ENCODE assay signal across 21 cellular contexts in genomic region chr7:140691368-140692045, GRCh38. TPM values are rescaled to one million over a fixed set of nuclear protein-coding genes. Genes with fewer than 3 reads are reported as not detected.
DNase-seq lines count a peak whose midpoint lies in the region; ATAC-seq and TF ChIP-seq lines count a peak whose summit lies in the region.
"Had no signal": no experiment of that assay in that cellular context is flagged by ENCODE, and none has a peak within 500 bp of the region (broad histone marks: within the 10 kb centered on the region; RNA-seq: fewer than 3 reads in every experiment).

No MANE protein-coding gene starts in this region.

- H2BK15ac ChIP-seq in mesendoderm (replicated peaks; ENCODE audit: low read depth): no peak overlapping the region

- intact Hi-C loops in activated naive CD4-positive, alpha-beta T cell treated with anti-CD3 and anti-CD28 coated beads for 36 hours (cut with micrococcal nuclease): no loop called here

- H2BK120ac ChIP-seq in mesendoderm (ENCODE audit: low read depth, low read length): no peak overlapping the region

- H3K36me3 ChIP-seq in brain microvascular endothelial cell (replicated peaks) (no peaks in the 10 kb centered on the region), mesendoderm (ENCODE audit: control insufficient read depth, insufficient read depth, low read length) (no peaks in the 10 kb centered on the region)
- H3K36me3 ChIP-seq: MG63 had no signal

- TF ChIP-seq CTCF in brain microvascular endothelial cell (IDR thresholded peaks at IDR 0.05; ENCODE audit: low read depth, low read length, missing control alignments): peak; percentile 12

- no peaks in the 10 kb centered on the region for H3K79me1 ChIP-seq in mesendoderm (ENCODE audit: low read length)

- H2AK5ac ChIP-seq in mesendoderm (ENCODE audit: low read length): no peak overlapping the region

- no peak overlapping the region for H4K5ac ChIP-seq in mesendoderm (ENCODE audit: low read length)

- H3K4me1 Mint-ChIP-seq in activated naive CD4-positive, alpha-beta T cell treated with anti-CD3 and anti-CD28 coated beads for 36 hours (ENCODE audit: low read depth): peaks cover 14% of the 10 kb centered on the region

- H3K4me3 ChIP-seq in brain microvascular endothelial cell (ENCODE audit: low read depth, low read length) (no peak overlapping the region), mesendoderm (ENCODE audit: low read length) (no peak overlapping the region)
- H3K4me3 ChIP-seq: MG63 had no signal

- WGBS in mesendoderm (ENCODE audit: extremely low coverage, insufficient coverage, low lambda C conversion rate): no CpG with 5 or more reads among the region's 12 CpGs

- DNase-seq in DMS53 (lab: John Stamatoyannopoulos, UW) (peak; percentile 27), DMS53 treated with DMSO at 0.1 percent for 48 hours (lab: John Stamatoyannopoulos, UW; ENCODE audit: unreplicated experiment) (no peak), ELF-1 (ENCODE audit: low read depth, low spot score) (peak; percentile 29), brain microvascular endothelial cell (no peak), mesendoderm (peak; percentile 51), RPMI8226 (no peak)
- no peak for DNase-seq in activated naive CD4-positive, alpha-beta T cell treated with anti-CD3 and anti-CD28 coated beads for 36 hours
- DNase-seq: 8988T, C1 segment of cervical spinal cord, DMS79, MG63, NCI-H1092 treated with DMSO at 0.1 percent for 48 hours, NCI-H187, NCI-H2171, NCI-H446 treated with DMSO at 0.1 percent for 48 hours, NCI-H748 treated with DMSO at 0.1 percent for 48 hours, SHP77 had no signal

- no peaks in the 10 kb centered on the region for H3K4me1 ChIP-seq in mesendoderm (ENCODE audit: control insufficient read depth, low read depth, low read length)

- no peak overlapping the region for H4K8ac ChIP-seq in mesendoderm (ENCODE audit: low read depth, low read length)

- in situ Hi-C loops in brain microvascular endothelial cell (cut with HindIII; ENCODE audit: low pct_ligation_motif_present, low sequenced_read_pairs): no loop called here

- peaks cover 13% of the 10 kb centered on the region for H3K36me3 Mint-ChIP-seq in activated naive CD4-positive, alpha-beta T cell treated with anti-CD3 and anti-CD28 coated beads for 36 hours (ENCODE audit: low read depth)

- H3K18ac ChIP-seq in mesendoderm (ENCODE audit: low read length): no peak overlapping the region

- CTCF ChIA-PET in activated naive CD4-positive, alpha-beta T cell treated with anti-CD3 and anti-CD28 coated beads for 36 hours (lab: Charles Lee): interaction anchor here (0.8 kb wide), 1 partner anchor 49 kb away, joined by 3 read pairs; no protein-coding TSS in a partner anchor

- H3K27ac ChIP-seq in brain microvascular endothelial cell (no peak overlapping the region), mesendoderm (ENCODE audit: low read depth, low read length) (no peak overlapping the region)
- H3K27ac ChIP-seq: HL-60, KMS-11 had no signal

- no peaks in the 10 kb centered on the region for H3K27me3 Mint-ChIP-seq in activated naive CD4-positive, alpha-beta T cell treated with anti-CD3 and anti-CD28 coated beads for 36 hours (ENCODE audit: low read depth)

- H3K4me3 Mint-ChIP-seq in activated naive CD4-positive, alpha-beta T cell treated with anti-CD3 and anti-CD28 coated beads for 36 hours: no peak overlapping the region

- no peak for ATAC-seq in HG03139 (IDR thresholded peaks at IDR 0.05; ENCODE audit: unreplicated experiment)
- ATAC-seq: Panc1 had no signal

- H3K27me3 ChIP-seq in brain microvascular endothelial cell (replicated peaks) (no peaks in the 10 kb centered on the region), mesendoderm (ENCODE audit: insufficient read depth, low read length, poor library complexity) (no peaks in the 10 kb centered on the region)
- H3K27me3 ChIP-seq: MG63 had no signal

- H3K9me3 Mint-ChIP-seq in activated naive CD4-positive, alpha-beta T cell treated with anti-CD3 and anti-CD28 coated beads for 36 hours: no peaks in the 10 kb centered on the region

- no peak overlapping the region for H3K23ac ChIP-seq in mesendoderm (ENCODE audit: low read length)

- no peak overlapping the region for H3K4me2 ChIP-seq in mesendoderm (ENCODE audit: low read length)
- H3K4me2 ChIP-seq: KMS-11 had no signal

- H3K56ac ChIP-seq in mesendoderm (ENCODE audit: low read length): no peak overlapping the region

- H2BK5ac ChIP-seq in mesendoderm (ENCODE audit: low read length): no peak overlapping the region

- no peak overlapping the region for H3K4ac ChIP-seq in mesendoderm (ENCODE audit: low read depth, low read length)

- no peaks in the 10 kb centered on the region for H3K79me2 ChIP-seq in mesendoderm (ENCODE audit: control insufficient read depth, insufficient read depth, low read length)

- H3K27ac Mint-ChIP-seq in activated naive CD4-positive, alpha-beta T cell treated with anti-CD3 and anti-CD28 coated beads for 36 hours: no peak overlapping the region

- H3K9ac ChIP-seq in mesendoderm (ENCODE audit: low read length): no peak overlapping the region
- H3K9ac ChIP-seq: KMS-11 had no signal

RNA-seq across cellular contexts. Expression of gene NDUFB2, which starts 5.0 kb away (rescaled TPM):
- 386 TPM for polyA plus RNA-seq in mesendoderm (2013, experiment 1 of 2)
- polyA plus RNA-seq in mesendoderm (2013, experiment 2 of 2): 383 TPM
- 100 to 1,000 TPM; 167 to 179 TPM for total RNA-seq in activated naive CD4-positive, alpha-beta T cell treated with anti-CD3 and anti-CD28 coated beads for 36 hours

RNA-seq across cellular contexts. Expression of gene ADCK2, which starts 18.8 kb away (rescaled TPM):
- polyA plus RNA-seq in mesendoderm (2013, experiment 1 of 2): 3.9 TPM
- 3.9 TPM for polyA plus RNA-seq in mesendoderm (2013, experiment 2 of 2)
- total RNA-seq in activated naive CD4-positive, alpha-beta T cell treated with anti-CD3 and anti-CD28 coated beads for 36 hours: 10 to 100 TPM; 22.1 TPM

RNA-seq across cellular contexts. Expression of gene DENND2A, which starts 50.9 kb away (rescaled TPM):
- polyA plus RNA-seq in mesendoderm (2013, experiment 1 of 2): 3.6 TPM
- polyA plus RNA-seq in mesendoderm (2013, experiment 2 of 2): 4.0 TPM
- total RNA-seq in activated naive CD4-positive, alpha-beta T cell treated with anti-CD3 and anti-CD28 coated beads for 36 hours: not detected

Comparison
In these comparisons a context has a peak if more than half of its experiments do, and no peak if none do; other contexts are left out.
1. DNase-seq: peak in DMS53 (single experiment), ELF-1 (single experiment) and mesendoderm (single experiment); none in DMS53 treated with DMSO at 0.1 percent for 48 hours (single experiment), brain microvascular endothelial cell (single experiment), activated naive CD4-positive, alpha-beta T cell treated with anti-CD3 and anti-CD28 coated beads for 36 hours (single experiment) and RPMI8226 (single experiment).